Comparison of ENCODE assay signal across 8 cellular contexts in the genomic region with DNA sequence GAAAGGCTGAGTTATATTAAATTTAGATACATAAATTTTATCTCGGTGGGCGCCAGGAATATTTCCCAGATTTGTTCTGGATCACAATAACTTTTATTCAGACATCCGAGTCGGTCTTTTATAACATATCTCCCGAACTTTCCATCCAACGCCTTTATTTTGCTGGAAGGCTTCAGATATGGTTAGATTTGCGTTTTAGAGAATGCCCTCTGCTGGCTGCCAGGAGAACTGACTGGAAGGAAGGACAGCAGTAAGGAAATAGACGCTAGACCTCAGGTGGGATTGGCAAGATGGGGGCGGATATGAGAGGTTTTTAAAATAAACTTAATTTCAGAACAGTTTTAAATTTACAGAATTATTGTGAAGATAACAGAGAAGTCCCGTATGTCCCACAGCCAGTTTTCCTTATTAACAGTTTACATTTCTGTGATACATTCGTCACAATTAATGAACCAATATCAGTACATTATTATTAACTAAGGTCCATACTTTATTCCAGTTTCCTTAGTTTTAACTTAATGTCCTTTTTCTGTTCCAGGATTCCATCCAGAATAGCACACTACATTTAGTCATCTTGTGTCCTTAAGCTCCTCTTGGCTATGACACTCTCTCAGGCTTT. TPM values are rescaled to one million over a fixed set of nuclear protein-coding genes. Genes with fewer than 3 reads are reported as not detected.
A peak's percentile ranks its signal among the peaks of the same experiment; 100 is the strongest.
DNase-seq lines count a peak whose midpoint lies in the region; ATAC-seq and TF ChIP-seq lines count a peak whose summit lies in the region.

No MANE protein-coding gene starts in this region.

- peaks cover 19% of the 10 kb centered on the region for H3K4me1 ChIP-seq in CD8-positive, alpha-beta T cell (ENCODE audit: insufficient read depth, low read length)
- H3K4me1 ChIP-seq in heart left ventricle (peaks cover 0 to 22% (median 2%) of the 10 kb centered on the region in 12 donors), prostate gland (replicated peaks) (no peaks in the 10 kb centered on the region)

- POLR2A ChIA-PET in CD8-positive, alpha-beta T cell (lab: Charles Lee) = interaction anchor here (0.7 to 1.4 kb wide), 2 partner anchors 18 to 595 kb away, joined by 3 to 10 read pairs; no protein-coding TSS in a partner anchor

- no peak for ATAC-seq in CD8-positive, alpha-beta T cell
- ATAC-seq in activated naive CD8-positive, alpha-beta T cell treated with anti-CD3 and anti-CD28 coated beads, Interleukin-2, amount 50 U/mL, for 24 hours = no peak
- ATAC-seq in heart left ventricle (peak in 1 of 4 donors; percentile 19), HG02840 (IDR thresholded peaks at IDR 0.05; ENCODE audit: low FRiP score, unreplicated experiment) (no peak)
- ATAC-seq in stimulated activated naive B cell treated with anti-CD40 and anti-IgM and Interleukin-4, amounts not matched to agents 10 μg/mL and 1 μg/mL and 100 μg/mL, for 72 hours (replicated peaks) = no peak

- peak in 3 of 7 experiments; percentile 39 to 45 (median 43) for DNase-seq in CD8-positive, alpha-beta T cell
- peak; percentile 54 for DNase-seq in HCEC 1CT
- DNase-seq in NCI-H526 (lab: John Stamatoyannopoulos, UW) = peak; percentile 4 to 78
- peak; percentile 29 for DNase-seq in activated naive CD8-positive, alpha-beta T cell treated with anti-CD3 and anti-CD28 coated beads, Interleukin-2, amount 50 U/mL, for 24 hours
- DNase-seq in heart left ventricle = peak in 4 of 5 donors; percentile 35 to 51 (median 46)
- DNase-seq in prostate gland (ENCODE audit: low spot score) = peak; percentile 35
- no peak for DNase-seq in stimulated activated naive B cell treated with anti-CD40 and anti-IgM and Interleukin-4, amounts not matched to agents 10 μg/mL and 1 μg/mL and 100 μg/mL, for 72 hours

- H3K36me3 ChIP-seq in CD8-positive, alpha-beta T cell (ENCODE audit: insufficient read depth, low read length) = peaks cover 14% of the 10 kb centered on the region
- H3K36me3 ChIP-seq in heart left ventricle (peaks cover 0 to 23% (median 7%) of the 10 kb centered on the region in 9 donors), prostate gland (no peaks in the 10 kb centered on the region)

- intact Hi-C loops in CD8-positive, alpha-beta T cell (cut with DNase I, micrococcal nuclease) = loop anchor here (1.0 to 5.0 kb wide), 3 partner anchors 8 to 1718 kb away; a partner anchor contains a TSS
- intact Hi-C loops in heart left ventricle (cut with DNase I) (loop anchor here in 1 of 10 donors (10.0 kb wide), 1 partner anchor 135 kb away; a partner anchor contains a TSS), prostate gland (cut with DNase I) (loop anchor here (1.0 kb wide), 1 partner anchor 18 kb away; no protein-coding TSS in a partner anchor)

- H3K36me3 Mint-ChIP-seq in CD8-positive, alpha-beta T cell = peaks cover 31% of the 10 kb centered on the region
- peaks cover 16% of the 10 kb centered on the region for H3K36me3 Mint-ChIP-seq in activated naive CD8-positive, alpha-beta T cell treated with anti-CD3 and anti-CD28 coated beads, Interleukin-2, amount 50 U/mL, for 24 hours (ENCODE audit: low read depth)
- peaks cover 20% of the 10 kb centered on the region in 2 donors for H3K36me3 Mint-ChIP-seq in stimulated activated naive B cell treated with anti-CD40 and anti-IgM and Interleukin-4, amounts not matched to agents 10 μg/mL and 1 μg/mL and 100 μg/mL, for 72 hours

- peak overlapping the region; percentile 44 for H3K4me3 ChIP-seq in CD8-positive, alpha-beta T cell (ENCODE audit: low read depth, low read length)
- H3K4me3 ChIP-seq in heart left ventricle (peak overlapping the region in 11 of 12 donors; percentile 20 to 63 (median 50)), prostate gland (peak overlapping the region; percentile 23 to 27)

- no peaks in the 10 kb centered on the region for H3K27me3 ChIP-seq in CD8-positive, alpha-beta T cell (ENCODE audit: insufficient read depth, low read length)
- H3K27me3 ChIP-seq in heart left ventricle (peaks cover 0 to 12% (median 0%) of the 10 kb centered on the region in 9 donors), prostate gland (replicated peaks; ENCODE audit: insufficient read depth) (no peaks in the 10 kb centered on the region)

- peak; percentile 77 for TF ChIP-seq CTCF in CD8-positive, alpha-beta T cell (IDR thresholded peaks at IDR 0.05)
- TF ChIP-seq CTCF in heart left ventricle (IDR thresholded peaks at IDR 0.05) (peak; percentile 61 to 81 (median 73)), prostate gland (IDR thresholded peaks at IDR 0.05) (peak; percentile 40 to 76 (median 64))

- no peaks in the 10 kb centered on the region for H3K9me3 Mint-ChIP-seq in CD8-positive, alpha-beta T cell
- H3K9me3 Mint-ChIP-seq in activated naive CD8-positive, alpha-beta T cell treated with anti-CD3 and anti-CD28 coated beads, Interleukin-2, amount 50 U/mL, for 24 hours = no peaks in the 10 kb centered on the region
- H3K9me3 Mint-ChIP-seq in stimulated activated naive B cell treated with anti-CD40 and anti-IgM and Interleukin-4, amounts not matched to agents 10 μg/mL and 1 μg/mL and 100 μg/mL, for 72 hours = no peaks in the 10 kb centered on the region

- WGBS in heart left ventricle, 4 donors = 9 to 21% (median 13%) methylated on average over 11 of the region's 11 CpGs
- 9% methylated on average over 11 of the region's 11 CpGs for WGBS in prostate gland

- H3K27me3 Mint-ChIP-seq in CD8-positive, alpha-beta T cell (ENCODE audit: low read depth) = no peaks in the 10 kb centered on the region
- no peaks in the 10 kb centered on the region for H3K27me3 Mint-ChIP-seq in activated naive CD8-positive, alpha-beta T cell treated with anti-CD3 and anti-CD28 coated beads, Interleukin-2, amount 50 U/mL, for 24 hours
- H3K27me3 Mint-ChIP-seq in stimulated activated naive B cell treated with anti-CD40 and anti-IgM and Interleukin-4, amounts not matched to agents 10 μg/mL and 1 μg/mL and 100 μg/mL, for 72 hours = peaks cover 0 to 10% of the 10 kb centered on the region in 2 donors

- no peak for TF ChIP-seq POLR2A in heart left ventricle (IDR thresholded peaks at IDR 0.05)
- TF ChIP-seq POLR2A in prostate gland (IDR thresholded peaks at IDR 0.05) = no peak

- H3K27ac ChIP-seq in CD8-positive, alpha-beta T cell (ENCODE audit: low read depth, low read length) = peak overlapping the region; percentile 92
- H3K27ac ChIP-seq in heart left ventricle (peak overlapping the region; percentile 70 to 94 (median 85)), prostate gland (peak overlapping the region; percentile 88 to 94)

- H3K27ac Mint-ChIP-seq in CD8-positive, alpha-beta T cell = peak overlapping the region; percentile 99
- no peak overlapping the region for H3K27ac Mint-ChIP-seq in activated naive CD8-positive, alpha-beta T cell treated with anti-CD3 and anti-CD28 coated beads, Interleukin-2, amount 50 U/mL, for 24 hours
- H3K27ac Mint-ChIP-seq in stimulated activated naive B cell treated with anti-CD40 and anti-IgM and Interleukin-4, amounts not matched to agents 10 μg/mL and 1 μg/mL and 100 μg/mL, for 72 hours = no peak overlapping the region

- peaks cover 53% of the 10 kb centered on the region for H3K4me1 Mint-ChIP-seq in CD8-positive, alpha-beta T cell (ENCODE audit: low read depth)
- H3K4me1 Mint-ChIP-seq in activated naive CD8-positive, alpha-beta T cell treated with anti-CD3 and anti-CD28 coated beads, Interleukin-2, amount 50 U/mL, for 24 hours = peaks cover 54% of the 10 kb centered on the region
- H3K4me1 Mint-ChIP-seq in stimulated activated naive B cell treated with anti-CD40 and anti-IgM and Interleukin-4, amounts not matched to agents 10 μg/mL and 1 μg/mL and 100 μg/mL, for 72 hours = peaks cover 19 to 42% of the 10 kb centered on the region in 2 donors

- CTCF ChIA-PET in CD8-positive, alpha-beta T cell (lab: Charles Lee) = interaction anchor here (0.8 to 2.8 kb wide), 3 partner anchors 12 to 20 kb away, joined by 3 to 20 read pairs (median 3); no protein-coding TSS in a partner anchor

- no peaks in the 10 kb centered on the region for H3K9me3 ChIP-seq in CD8-positive, alpha-beta T cell (ENCODE audit: low read length)
- H3K9me3 ChIP-seq in heart left ventricle (peaks cover 0 to 3% (median 0%) of the 10 kb centered on the region in 12 donors), prostate gland (no peaks in the 10 kb centered on the region)

- peak overlapping the region; percentile 92 for H3K4me3 Mint-ChIP-seq in CD8-positive, alpha-beta T cell
- peak overlapping the region; percentile 78 for H3K4me3 Mint-ChIP-seq in activated naive CD8-positive, alpha-beta T cell treated with anti-CD3 and anti-CD28 coated beads, Interleukin-2, amount 50 U/mL, for 24 hours
- H3K4me3 Mint-ChIP-seq in stimulated activated naive B cell treated with anti-CD40 and anti-IgM and Interleukin-4, amounts not matched to agents 10 μg/mL and 1 μg/mL and 100 μg/mL, for 72 hours = peak overlapping the region in 1 of 2 donors; percentile 96

RNA-seq across cellular contexts. Expression of a gene that starts 4.6 kb away (rescaled TPM):
- total RNA-seq in CD8-positive, alpha-beta T cell = 1 to 10 TPM; 7.7 to 8.6 TPM
- total RNA-seq in heart left ventricle = 1 to 10 TPM; 2.5 to 9.2 (median 6.4) TPM
- polyA plus RNA-seq in heart left ventricle = 1 to 10 TPM; 2.5 to 5.9 TPM
- 10 to 100 TPM; 11.5 to 27.9 TPM for total RNA-seq in prostate gland

RNA-seq across cellular contexts. Expression of a gene that starts 7.2 kb away (rescaled TPM):
- 1,000 to 10,000 TPM in 1 of 2 experiments, 100 to 1,000 TPM in 1; 978 to 1,030 TPM for total RNA-seq in CD8-positive, alpha-beta T cell
- total RNA-seq in heart left ventricle (10 to 100 TPM; 17.7 to 72.0 (median 26.2) TPM), prostate gland (100 to 1,000 TPM in 1 of 2 donors, 10 to 100 TPM in 1; 34.3 to 250 TPM)
- polyA plus RNA-seq in heart left ventricle = 100 to 1,000 TPM in 1 of 2 donors, 10 to 100 TPM in 1; 29.7 to 167 TPM

RNA-seq across cellular contexts. Expression of a gene that starts 40.7 kb away (rescaled TPM):
- total RNA-seq in CD8-positive, alpha-beta T cell = under 1 TPM; 0.05 to 0.08 TPM
- total RNA-seq in heart left ventricle (1 to 10 TPM in 4 of 9 donors, under 1 TPM in 5; 0.32 to 2.6 (median 0.75) TPM), prostate gland (1 to 10 TPM; 1.9 to 3.6 TPM)
- under 1 TPM; 0.38 to 0.75 TPM for polyA plus RNA-seq in heart left ventricle
